In the genomic region with DNA sequence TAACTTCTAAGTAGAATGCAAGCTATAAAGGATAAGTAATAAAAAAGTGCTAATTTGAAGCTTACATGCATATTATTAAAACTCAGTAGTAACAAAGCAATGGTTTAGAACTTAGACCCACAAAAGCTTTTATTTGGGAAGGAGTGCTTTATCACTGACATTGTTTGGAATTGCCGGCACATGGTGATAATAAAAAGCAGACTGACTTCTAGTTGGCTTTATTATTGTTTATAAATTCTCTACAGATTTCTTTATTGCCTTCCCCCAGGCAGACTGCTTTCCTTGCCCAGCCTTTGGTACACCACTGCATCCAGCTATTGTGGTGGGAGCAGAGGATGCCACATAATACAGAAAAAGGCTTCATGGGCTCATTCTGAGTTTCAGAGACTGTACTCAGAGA, we compare ENCODE assay signal across 26 cellular contexts.
"Had no signal": no experiment of that assay in that cellular context is flagged by ENCODE, and none has a peak within 500 bp of the region (broad histone marks: within the 10 kb centered on the region; RNA-seq: fewer than 3 reads in every experiment).

No MANE protein-coding gene starts in this region.

- H3K27ac ChIP-seq: left ventricle myocardium inferior, ovary, psoas muscle, right atrium auricular region, right lobe of liver, skin epidermis, spleen, suprapubic skin, thoracic aorta, tibial artery, upper lobe of right lung had no signal

- H3K36me3 ChIP-seq: left ventricle myocardium inferior, ovary, right atrium auricular region, right lobe of liver, spleen, suprapubic skin, thoracic aorta, tibial artery, upper lobe of right lung had no signal

- H3K36me3 Mint-ChIP-seq: immature natural killer cell; mesothelial cell of epicardium; naive thymus-derived CD4-positive, alpha-beta T cell; natural killer cell treated with Interleukin-12 subunit alpha and Interleukin-12 subunit beta and Interleukin-15 and Interleukin-18, amount 100 ng/mL, for 72 hours; stimulated activated effector memory CD8-positive, alpha-beta T cell treated with anti-CD3 and anti-CD28 coated beads, Interleukin-12 subunit alpha, Interleukin-12 subunit beta, amount 100 ng/mL, for 72 hours had no signal

- H3K27me3 ChIP-seq: right atrium auricular region, right lobe of liver, suprapubic skin, tibial artery, upper lobe of right lung had no signal

- H3K27ac Mint-ChIP-seq: immature natural killer cell; mesothelial cell of epicardium; naive thymus-derived CD4-positive, alpha-beta T cell; natural killer cell treated with Interleukin-12 subunit alpha and Interleukin-12 subunit beta and Interleukin-15 and Interleukin-18, amount 100 ng/mL, for 72 hours; stimulated activated effector memory CD8-positive, alpha-beta T cell treated with anti-CD3 and anti-CD28 coated beads, Interleukin-12 subunit alpha, Interleukin-12 subunit beta, amount 100 ng/mL, for 72 hours; stimulated activated naive CD8-positive, alpha-beta T cell treated with anti-CD3 and anti-CD28 coated beads, Interleukin-15, Interleukin-2, amounts not matched to agents 100 ng/mL and 50 ng/mL, for 24 hours had no signal

- DNase-seq: hypothalamus; immature natural killer cell; kidney; left ventricle myocardium inferior; mesendoderm; naive thymus-derived CD4-positive, alpha-beta T cell; ovary; psoas muscle; right lobe of liver; spleen; stimulated activated CD4-positive, alpha-beta T cell treated with anti-CD3 and anti-CD28 coated beads, Interleukin-4, amount 100 ng/mL, for 24 hours; stimulated activated naive CD4-positive, alpha-beta T cell; tibial artery; trophoblast cell; upper lobe of right lung had no signal

- H3K4me3 ChIP-seq: left ventricle myocardium inferior, lung, ovary, psoas muscle, right atrium auricular region, right lobe of liver, skin epidermis, spleen, suprapubic skin, thoracic aorta, tibial artery, upper lobe of right lung had no signal

- H3K4me1 Mint-ChIP-seq: immature natural killer cell; stimulated activated effector memory CD8-positive, alpha-beta T cell treated with anti-CD3 and anti-CD28 coated beads, Interleukin-12 subunit alpha, Interleukin-12 subunit beta, amount 100 ng/mL, for 72 hours had no signal

- H3K9me3 ChIP-seq: left ventricle myocardium inferior, ovary, psoas muscle, right atrium auricular region, right lobe of liver, spleen, suprapubic skin, thoracic aorta, tibial artery, upper lobe of right lung had no signal

- H3K4me1 ChIP-seq: right lobe of liver, upper lobe of right lung had no signal

- ATAC-seq: naive thymus-derived CD4-positive, alpha-beta T cell; natural killer cell treated with Interleukin-12 subunit alpha and Interleukin-12 subunit beta and Interleukin-15 and Interleukin-18, amount 100 ng/mL, for 72 hours; psoas muscle; right lobe of liver; stimulated activated effector memory CD8-positive, alpha-beta T cell treated with anti-CD3 and anti-CD28 coated beads, Interleukin-12 subunit alpha, Interleukin-12 subunit beta, amount 100 ng/mL, for 72 hours; upper lobe of right lung had no signal

- H3K9me3 Mint-ChIP-seq: immature natural killer cell; mesothelial cell of epicardium; naive thymus-derived CD4-positive, alpha-beta T cell; natural killer cell treated with Interleukin-12 subunit alpha and Interleukin-12 subunit beta and Interleukin-15 and Interleukin-18, amount 100 ng/mL, for 72 hours; stimulated activated effector memory CD8-positive, alpha-beta T cell treated with anti-CD3 and anti-CD28 coated beads, Interleukin-12 subunit alpha, Interleukin-12 subunit beta, amount 100 ng/mL, for 72 hours; stimulated activated naive CD8-positive, alpha-beta T cell treated with anti-CD3 and anti-CD28 coated beads, Interleukin-15, Interleukin-2, amounts not matched to agents 100 ng/mL and 50 ng/mL, for 24 hours had no signal

- H3K4me3 Mint-ChIP-seq: immature natural killer cell; mesothelial cell of epicardium; naive thymus-derived CD4-positive, alpha-beta T cell; natural killer cell treated with Interleukin-12 subunit alpha and Interleukin-12 subunit beta and Interleukin-15 and Interleukin-18, amount 100 ng/mL, for 72 hours; stimulated activated effector memory CD8-positive, alpha-beta T cell treated with anti-CD3 and anti-CD28 coated beads, Interleukin-12 subunit alpha, Interleukin-12 subunit beta, amount 100 ng/mL, for 72 hours; stimulated activated naive CD8-positive, alpha-beta T cell treated with anti-CD3 and anti-CD28 coated beads, Interleukin-15, Interleukin-2, amounts not matched to agents 100 ng/mL and 50 ng/mL, for 24 hours had no signal

- FAIRE-seq: islet of Langerhans, kidney, urothelium cell line had no signal
